In the genomic region with DNA sequence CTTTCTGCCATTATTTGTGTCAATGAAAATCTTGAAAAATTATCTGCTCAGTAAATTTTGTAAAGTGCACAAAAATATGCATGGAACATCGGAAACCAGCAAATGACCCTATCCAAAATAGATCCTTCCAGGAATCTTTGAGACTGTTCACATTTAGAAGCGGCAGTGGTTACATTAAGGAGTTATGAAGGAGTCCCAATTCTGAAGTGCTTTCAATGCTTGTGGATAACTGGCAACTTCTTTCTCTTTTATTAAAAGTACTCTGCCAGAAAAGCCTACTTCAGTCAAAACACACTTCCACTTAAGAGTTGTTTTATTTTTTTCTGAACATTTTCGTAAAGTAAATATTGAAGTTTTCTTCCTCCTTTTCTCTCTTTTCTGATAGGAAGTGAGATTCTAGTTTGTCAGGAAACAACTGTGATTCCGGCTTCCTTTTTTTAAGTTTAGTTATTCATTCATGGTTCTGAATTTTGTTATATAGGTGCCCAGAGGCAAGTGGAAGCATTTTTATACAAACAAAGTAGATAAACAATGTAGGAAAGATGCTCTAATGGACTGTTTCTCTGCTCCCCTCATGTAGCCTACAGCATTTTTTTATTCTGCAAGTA, we compare ENCODE assay signal across 20 cellular contexts.
A peak's percentile ranks its signal among the peaks of the same experiment; 100 is the strongest.
DNase-seq lines count a peak whose midpoint lies in the region; ATAC-seq and TF ChIP-seq lines count a peak whose summit lies in the region.
"Had no signal": no experiment of that assay in that cellular context is flagged by ENCODE, and none has a peak within 500 bp of the region (broad histone marks: within the 10 kb centered on the region; RNA-seq: fewer than 3 reads in every experiment).

No MANE protein-coding gene starts in this region.

- peak overlapping the region; percentile 82 for H3K9ac ChIP-seq in skeletal muscle satellite cell (ENCODE audit: low read depth, low read length)
- H3K9ac ChIP-seq: parathyroid adenoma had no signal

- intact Hi-C loops in activated CD4-positive, alpha-beta T cell treated with anti-CD3 and anti-CD28 coated beads for 36 hours (cut with DNase I, micrococcal nuclease), result no loop called here

- peak overlapping the region; percentile 79 for H3K4me2 ChIP-seq in skeletal muscle satellite cell (ENCODE audit: low read length)

- POLR2A ChIA-PET in activated CD4-positive, alpha-beta T cell treated with anti-CD3 and anti-CD28 coated beads for 36 hours (lab: Charles Lee), result no interaction called here

- H3K36me3 ChIP-seq in skeletal muscle satellite cell (ENCODE audit: insufficient read depth, low read length), result no peaks in the 10 kb centered on the region
- H3K36me3 ChIP-seq: spleen, thyroid gland had no signal

- peak overlapping the region; percentile 58 for H3K4me3 ChIP-seq in skeletal muscle satellite cell (ENCODE audit: low read length)
- H3K4me3 ChIP-seq: spleen, thyroid gland had no signal

- H3K9me3 Mint-ChIP-seq in brain, result no peaks in the 10 kb centered on the region
- H3K9me3 Mint-ChIP-seq in activated CD4-positive, alpha-beta T cell treated with anti-CD3 and anti-CD28 coated beads for 36 hours (ENCODE audit: low read depth), result no peaks in the 10 kb centered on the region
- H3K9me3 Mint-ChIP-seq: activated naive CD4-positive, alpha-beta T cell treated with anti-CD3 and anti-CD28 coated beads, Interleukin-2, amount 50 U/mL, for 24 hours; effector memory CD8-positive, alpha-beta T cell had no signal

- no peaks in the 10 kb centered on the region for H3K27me3 Mint-ChIP-seq in brain
- no peaks in the 10 kb centered on the region for H3K27me3 Mint-ChIP-seq in activated CD4-positive, alpha-beta T cell treated with anti-CD3 and anti-CD28 coated beads for 36 hours
- H3K27me3 Mint-ChIP-seq: activated naive CD4-positive, alpha-beta T cell treated with anti-CD3 and anti-CD28 coated beads, Interleukin-2, amount 50 U/mL, for 24 hours; effector memory CD8-positive, alpha-beta T cell had no signal

- H3K27me3 ChIP-seq in skeletal muscle satellite cell (ENCODE audit: control insufficient read depth, insufficient read depth, low read length) (no peaks in the 10 kb centered on the region), foreskin keratinocyte (no peaks in the 10 kb centered on the region)
- H3K27me3 ChIP-seq: spleen, thyroid gland had no signal

- H3K27ac ChIP-seq in foreskin keratinocyte, result no peak overlapping the region
- H3K27ac ChIP-seq: parathyroid adenoma had no signal

- H3K27ac Mint-ChIP-seq in brain, result peak overlapping the region in 4 of 5 experiments; percentile 57 to 89 (median 78)
- H3K27ac Mint-ChIP-seq in activated CD4-positive, alpha-beta T cell treated with anti-CD3 and anti-CD28 coated beads for 36 hours, result no peak overlapping the region
- H3K27ac Mint-ChIP-seq: activated naive CD4-positive, alpha-beta T cell treated with anti-CD3 and anti-CD28 coated beads, Interleukin-2, amount 50 U/mL, for 24 hours; CD14-positive monocyte; effector memory CD8-positive, alpha-beta T cell had no signal

- H3K4me1 ChIP-seq in skeletal muscle satellite cell (ENCODE audit: control insufficient read depth, insufficient read depth, low read length) (peaks cover 23% of the 10 kb centered on the region), foreskin keratinocyte (no peaks in the 10 kb centered on the region)
- H3K4me1 ChIP-seq: parathyroid adenoma had no signal

- CTCF ChIA-PET in activated CD4-positive, alpha-beta T cell treated with anti-CD3 and anti-CD28 coated beads for 36 hours (lab: Charles Lee), result no interaction called here

- no peaks in the 10 kb centered on the region for H3K36me3 Mint-ChIP-seq in brain
- no peaks in the 10 kb centered on the region for H3K36me3 Mint-ChIP-seq in activated CD4-positive, alpha-beta T cell treated with anti-CD3 and anti-CD28 coated beads for 36 hours (ENCODE audit: low read depth)
- H3K36me3 Mint-ChIP-seq: activated naive CD4-positive, alpha-beta T cell treated with anti-CD3 and anti-CD28 coated beads, Interleukin-2, amount 50 U/mL, for 24 hours; CD14-positive monocyte had no signal

- no peaks in the 10 kb centered on the region for H3K9me3 ChIP-seq in skeletal muscle satellite cell (replicated peaks; ENCODE audit: low read length)
- H3K9me3 ChIP-seq: spleen, thyroid gland had no signal

- peaks cover 41% of the 10 kb centered on the region for H3K4me1 Mint-ChIP-seq in brain
- H3K4me1 Mint-ChIP-seq in activated CD4-positive, alpha-beta T cell treated with anti-CD3 and anti-CD28 coated beads for 36 hours, result peaks cover 4% of the 10 kb centered on the region
- H3K4me1 Mint-ChIP-seq: activated naive CD4-positive, alpha-beta T cell treated with anti-CD3 and anti-CD28 coated beads, Interleukin-2, amount 50 U/mL, for 24 hours had no signal

- peak overlapping the region in 2 of 5 experiments; percentile 14 to 79 for H3K4me3 Mint-ChIP-seq in brain
- no peak overlapping the region for H3K4me3 Mint-ChIP-seq in activated CD4-positive, alpha-beta T cell treated with anti-CD3 and anti-CD28 coated beads for 36 hours
- H3K4me3 Mint-ChIP-seq: activated naive CD4-positive, alpha-beta T cell treated with anti-CD3 and anti-CD28 coated beads, Interleukin-2, amount 50 U/mL, for 24 hours; CD14-positive monocyte; effector memory CD8-positive, alpha-beta T cell had no signal

- DNase-seq in NCI-H69 (lab: John Stamatoyannopoulos, UW), result peak; percentile 27
- peak; percentile 18 to 45 for DNase-seq in lung microvascular endothelial cell (ENCODE audit: low read depth in 2 of 2)
- no peak for DNase-seq in activated CD4-positive, alpha-beta T cell treated with anti-CD3 and anti-CD28 coated beads for 36 hours
- no peak for DNase-seq in foreskin keratinocyte
- DNase-seq in inferior parietal cortex (ENCODE audit: extremely low spot score), result no peak
- DNase-seq: activated CD4-positive, alpha-beta T cell treated with anti-CD3 and anti-CD28 coated beads, Interleukin-2, amount 50 U/mL, for 48 hours; activated T-cell treated with anti-CD3 and anti-CD28 coated beads, Interleukin-2, amount 50 U/mL, for 1 hour; effector memory CD8-positive, alpha-beta T cell; KBM-7; NCI-H1105; NCI-H2171; NCI-H82; spleen; SW 1271; thyroid gland had no signal

- TF ChIP-seq CTCF in brain (conservative IDR thresholded peaks at IDR 0.05), result no peak
- no peak for TF ChIP-seq CTCF in foreskin keratinocyte (conservative IDR thresholded peaks at IDR 0.05)

- no peak for ATAC-seq in activated CD4-positive, alpha-beta T cell treated with anti-CD3 and anti-CD28 coated beads for 36 hours
- ATAC-seq in foreskin keratinocyte, result no peak
- ATAC-seq: effector memory CD8-positive, alpha-beta T cell had no signal

Comparison
In these comparisons a context has a peak if more than half of its experiments do, and no peak if none do; other contexts are left out.
1. DNase-seq: peak in NCI-H69 (single experiment) and lung microvascular endothelial cell (2 of 2); none in activated CD4-positive, alpha-beta T cell treated with anti-CD3 and anti-CD28 coated beads for 36 hours (single experiment), foreskin keratinocyte (0 of 2) and inferior parietal cortex (single experiment).